Comparison of ENCODE assay signal across 21 cellular contexts in the genomic region with DNA sequence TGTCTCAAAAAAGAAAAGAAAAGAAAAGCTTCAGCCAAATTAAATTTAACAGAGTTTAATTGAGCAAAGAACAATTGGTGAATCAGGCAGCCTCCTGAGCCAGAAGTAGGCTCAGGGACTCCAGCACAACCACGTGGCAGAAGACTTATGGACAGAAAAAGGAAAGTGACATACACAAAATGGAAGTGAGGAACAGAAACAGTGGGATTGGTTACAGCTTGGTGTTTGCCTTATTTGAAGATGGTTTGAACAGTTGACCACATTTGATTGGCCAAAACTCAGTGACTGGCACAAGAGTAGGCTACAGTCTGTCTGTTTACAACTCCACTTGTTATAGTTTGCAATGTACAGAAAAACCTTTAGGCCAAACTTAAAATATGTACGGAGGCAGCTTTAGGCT.
"Had no signal": no experiment of that assay in that cellular context is flagged by ENCODE, and none has a peak within 500 bp of the region (broad histone marks: within the 10 kb centered on the region; RNA-seq: fewer than 3 reads in every experiment).

No MANE protein-coding gene starts in this region.

- H3K4me1 ChIP-seq: gastrocnemius medialis had no signal

- H3K4me3 ChIP-seq: cardiac muscle cell, dorsolateral prefrontal cortex, gastrocnemius medialis, lung had no signal

- H3K36me3 ChIP-seq: cardiac muscle cell, gastrocnemius medialis had no signal

- H3K27me3 ChIP-seq: cardiac muscle cell, dorsolateral prefrontal cortex, gastrocnemius medialis had no signal

- H3K27ac ChIP-seq: cardiac muscle cell, gastrocnemius medialis had no signal

- DNase-seq: activated B cell treated with CpG ODN at 0.5 μM for 24 hours; activated CD4-positive, alpha-beta T cell treated with anti-CD3 and anti-CD28 coated beads for 4 hours; activated CD8-positive, alpha-beta T cell treated with anti-CD3 and anti-CD28 coated beads for 36 hours; activated naive CD4-positive, alpha-beta T cell; activated naive CD8-positive, alpha-beta T cell treated with anti-CD3 and anti-CD28 coated beads for 36 hours; activated T-cell treated with anti-CD3 and anti-CD28 coated beads, Interleukin-2, amount 50 U/mL, for 1 hour; amniotic stem cell; dorsolateral prefrontal cortex; endodermal cell; gastrocnemius medialis; kidney; nephron progenitor cell; posterior cingulate gyrus; stimulated activated CD4-positive, alpha-beta T cell treated with anti-CD3 and anti-CD28 coated beads, Interleukin-12 subunit alpha, Interleukin-12 subunit beta, amount 100 ng/mL, for 4 hours; stimulated activated CD4-positive, alpha-beta T cell treated with anti-CD3 and anti-CD28 coated beads, Interleukin-1b, Interleukin-23, amount 100 ng/mL, for 48 hours; stimulated activated CD8-positive, alpha-beta memory T cell treated with anti-CD3 and anti-CD28 coated beads, Interleukin-4, amount 100 ng/mL, for 48 hours; stimulated activated naive CD4-positive, alpha-beta T cell had no signal

- ATAC-seq: activated CD8-positive, alpha-beta T cell treated with anti-CD3 and anti-CD28 coated beads for 36 hours; activated T-helper 17 cell treated with anti-CD3 and anti-CD28 coated beads, Interleukin-2, amount 50 U/mL, for 72 hours; gastrocnemius medialis; left lobe of liver had no signal

- H3K9me3 ChIP-seq: gastrocnemius medialis had no signal
